Comparison of ENCODE assay signal across 14 cellular contexts in the genomic region with DNA sequence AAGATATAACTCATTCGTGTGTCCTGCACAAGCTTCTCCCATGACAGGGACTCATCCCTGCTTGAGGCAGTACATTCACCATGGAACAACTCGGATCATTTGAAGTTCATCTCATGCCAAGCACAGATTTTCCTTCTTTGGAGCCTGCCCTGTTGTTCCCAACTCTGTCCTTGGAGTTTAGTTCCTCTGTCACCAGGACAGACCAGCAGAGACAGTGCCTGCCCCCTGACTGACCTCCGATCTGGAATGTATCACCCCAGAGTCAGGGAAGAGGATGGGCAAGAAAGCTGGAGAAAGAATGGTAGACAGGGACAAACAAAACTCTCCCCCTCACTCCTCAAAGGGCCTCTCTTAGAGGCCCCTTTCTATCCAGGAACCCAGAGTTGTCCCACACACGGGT. TPM values are rescaled to one million over a fixed set of nuclear protein-coding genes. Genes with fewer than 3 reads are reported as not detected.
DNase-seq lines count a peak whose midpoint lies in the region; ATAC-seq and TF ChIP-seq lines count a peak whose summit lies in the region.
"Had no signal": no experiment of that assay in that cellular context is flagged by ENCODE, and none has a peak within 500 bp of the region (broad histone marks: within the 10 kb centered on the region; RNA-seq: fewer than 3 reads in every experiment).

No MANE protein-coding gene starts in this region.

- in situ Hi-C loops in HAP-1 (cut with MboI; ENCODE audit: low sequenced_read_pairs): no loop called here

- H3K4me1 ChIP-seq in breast epithelium (peaks cover 0 to 1% of the 10 kb centered on the region in 2 donors), lower lobe of right lung (peaks cover 4% of the 10 kb centered on the region), upper lobe of left lung (peaks cover 5 to 22% (median 12%) of the 10 kb centered on the region in 4 donors), HAP-1 (no peaks in the 10 kb centered on the region)

- H3K27ac ChIP-seq in breast epithelium: no peak overlapping the region
- H3K27ac ChIP-seq in lower lobe of right lung: peak overlapping the region; percentile 63
- peak overlapping the region; percentile 26 to 84 (median 74) for H3K27ac ChIP-seq in upper lobe of left lung
- H3K27ac ChIP-seq: esophagus muscularis mucosa, hepatocyte had no signal

- H3K27me3 Mint-ChIP-seq in MCF 10A (ENCODE audit: insufficient read depth, unreplicated experiment): no peaks in the 10 kb centered on the region
- no peaks in the 10 kb centered on the region for H3K27me3 Mint-ChIP-seq in activated CD8-positive, alpha-beta T cell treated with anti-CD3 and anti-CD28 coated beads for 36 hours

- peak overlapping the region; percentile 83 for H3K27ac Mint-ChIP-seq in MCF 10A (ENCODE audit: low read depth, unreplicated experiment)
- peak overlapping the region; percentile 98 for H3K27ac Mint-ChIP-seq in activated CD8-positive, alpha-beta T cell treated with anti-CD3 and anti-CD28 coated beads for 36 hours

- no peaks in the 10 kb centered on the region for H3K9me3 ChIP-seq in breast epithelium
- no peaks in the 10 kb centered on the region for H3K9me3 ChIP-seq in lower lobe of right lung
- no peaks in the 10 kb centered on the region for H3K9me3 ChIP-seq in upper lobe of left lung
- H3K9me3 ChIP-seq in HAP-1: no peaks in the 10 kb centered on the region
- H3K9me3 ChIP-seq: left ventricle myocardium inferior, SK-N-SH had no signal

- BruUV-seq in MCF 10A (replicated peaks; lab: Mats Ljungman, UMichigan): no TSS peak

- CTCF ChIA-PET in MCF 10A (lab: Yijun Ruan, JAX): no interaction called here
- CTCF ChIA-PET in activated CD8-positive, alpha-beta T cell treated with anti-CD3 and anti-CD28 coated beads for 36 hours (lab: Charles Lee): interaction anchor here (1.9 kb wide), 1 partner anchor 10 kb away, joined by 5 read pairs; no protein-coding TSS in a partner anchor

- 77 to 83% methylated on average over 4 of the region's 4 CpGs for WGBS in upper lobe of left lung, 2 donors

- no peak for ATAC-seq in activated CD8-positive, alpha-beta T cell treated with anti-CD3 and anti-CD28 coated beads for 36 hours
- ATAC-seq in lower lobe of right lung (no peak), upper lobe of left lung (ENCODE audit: low FRiP score in 2 of 2) (no peak), HG03095 (IDR thresholded peaks at IDR 0.05; ENCODE audit: unreplicated experiment) (no peak)

- no peak overlapping the region for H3K4me3 Mint-ChIP-seq in MCF 10A (ENCODE audit: unreplicated experiment)
- H3K4me3 Mint-ChIP-seq in activated CD8-positive, alpha-beta T cell treated with anti-CD3 and anti-CD28 coated beads for 36 hours: peak overlapping the region; percentile 64

- H3K4me3 ChIP-seq in breast epithelium (no peak overlapping the region), lower lobe of right lung (no peak overlapping the region), upper lobe of left lung (no peak overlapping the region), HAP-1 (no peak overlapping the region)
- H3K4me3 ChIP-seq: esophagus muscularis mucosa, hepatocyte, left ventricle myocardium inferior, MG63 had no signal

- TF ChIP-seq CTCF in MCF 10A (IDR thresholded peaks at IDR 0.05; ENCODE audit: unreplicated experiment) (no peak), breast epithelium (IDR thresholded peaks at IDR 0.05) (no peak), lower lobe of right lung (IDR thresholded peaks at IDR 0.05) (no peak), upper lobe of left lung (IDR thresholded peaks at IDR 0.05) (no peak)
- no peak for TF ChIP-seq CTCF in activated CD8-positive, alpha-beta T cell treated with anti-CD3 and anti-CD28 coated beads for 36 hours (IDR thresholded peaks at IDR 0.05)

- POLR2A ChIA-PET in MCF 10A (lab: Yijun Ruan, JAX): interaction anchor here (3.1 kb wide), 1 partner anchor 21 kb away, joined by 19 read pairs; no protein-coding TSS in a partner anchor
- POLR2A ChIA-PET in activated CD8-positive, alpha-beta T cell treated with anti-CD3 and anti-CD28 coated beads for 36 hours (lab: Charles Lee): interaction anchor here (0.8 to 1.8 kb wide), 9 partner anchors 12 to 206 kb away, joined by 3 to 9 read pairs (median 4); partner anchors contain the start of gene TUT4

- intact Hi-C loops in MCF 10A (cut with micrococcal nuclease) (no loop called here), breast epithelium (cut with DNase I; ENCODE audit: low total_unique reads) (no loop called here), lower lobe of right lung (cut with DNase I) (no loop called here)
- intact Hi-C loops in activated CD8-positive, alpha-beta T cell treated with anti-CD3 and anti-CD28 coated beads for 36 hours (cut with micrococcal nuclease): loop anchor here (5.0 kb wide), 1 partner anchor 86 kb away; the partner anchor contains the start of gene TUT4

- H3K4me1 Mint-ChIP-seq in MCF 10A (ENCODE audit: insufficient read depth, unreplicated experiment): peaks cover 15% of the 10 kb centered on the region
- H3K4me1 Mint-ChIP-seq in activated CD8-positive, alpha-beta T cell treated with anti-CD3 and anti-CD28 coated beads for 36 hours (ENCODE audit: low read depth): peaks cover 70% of the 10 kb centered on the region

- no peak for TF ChIP-seq POLR2A in breast epithelium (IDR thresholded peaks at IDR 0.05)
- no peak for TF ChIP-seq POLR2A in upper lobe of left lung (IDR thresholded peaks at IDR 0.05)

- no peaks in the 10 kb centered on the region for H3K9me3 Mint-ChIP-seq in MCF 10A (ENCODE audit: unreplicated experiment)
- no peaks in the 10 kb centered on the region for H3K9me3 Mint-ChIP-seq in activated CD8-positive, alpha-beta T cell treated with anti-CD3 and anti-CD28 coated beads for 36 hours

- H3K36me3 Mint-ChIP-seq in MCF 10A (ENCODE audit: insufficient read depth, unreplicated experiment): no peaks in the 10 kb centered on the region
- peaks cover 19% of the 10 kb centered on the region for H3K36me3 Mint-ChIP-seq in activated CD8-positive, alpha-beta T cell treated with anti-CD3 and anti-CD28 coated beads for 36 hours (ENCODE audit: low read depth)

- no peak for DNase-seq in MCF 10A (ENCODE audit: unreplicated experiment)
- DNase-seq in breast epithelium (ENCODE audit: low spot score in 2 of 2): no peak
- no peak for DNase-seq in activated CD8-positive, alpha-beta T cell treated with anti-CD3 and anti-CD28 coated beads for 36 hours
- DNase-seq in lower lobe of right lung: no peak
- DNase-seq in upper lobe of left lung: no peak
- no peak for DNase-seq in amygdala (lab: John Stamatoyannopoulos, UW)
- DNase-seq in HAP-1 (ENCODE audit: low spot score in 2 of 2): no peak
- DNase-seq: left ventricle myocardium inferior, MG63, occipital lobe, SK-N-SH had no signal

- H3K36me3 ChIP-seq in breast epithelium (no peaks in the 10 kb centered on the region), lower lobe of right lung (no peaks in the 10 kb centered on the region), upper lobe of left lung (no peaks in the 10 kb centered on the region), HAP-1 (replicated peaks) (no peaks in the 10 kb centered on the region)
- H3K36me3 ChIP-seq: esophagus muscularis mucosa, left ventricle myocardium inferior, MG63 had no signal

- peaks cover 0 to 13% of the 10 kb centered on the region in 2 donors for H3K27me3 ChIP-seq in breast epithelium
- peaks cover 16% of the 10 kb centered on the region for H3K27me3 ChIP-seq in lower lobe of right lung (ENCODE audit: low read depth)
- peaks cover 0 to 8% (median 3%) of the 10 kb centered on the region in 4 donors for H3K27me3 ChIP-seq in upper lobe of left lung
- no peaks in the 10 kb centered on the region for H3K27me3 ChIP-seq in HAP-1 (ENCODE audit: low read depth)

- no peak for TF ChIP-seq EP300 in upper lobe of left lung (IDR thresholded peaks at IDR 0.05)

RNA-seq across cellular contexts. Expression of gene SHISAL2A, which starts 5.0 kb away (rescaled TPM):
- total RNA-seq in MCF 10A (2022) (0.26 TPM in 1 of 2 replicates, not detected in the other), breast epithelium (under 1 TPM in 1 of 3 donors, not detected in 2; 0.15 TPM), lower lobe of right lung (1.6 TPM), upper lobe of left lung (10 to 100 TPM in 1 of 6 donors, 1 to 10 TPM in 1, under 1 TPM in 1, not detected in 3; 0.24 to 10.5 (median 3.0) TPM)
- 10 to 100 TPM; 14.6 to 16.2 TPM for total RNA-seq in activated CD8-positive, alpha-beta T cell treated with anti-CD3 and anti-CD28 coated beads for 36 hours
- total RNA-seq: left ventricle myocardium inferior, occipital lobe had no signal

RNA-seq across cellular contexts. Expression of gene GPX7, which starts 35.8 kb away (rescaled TPM):
- total RNA-seq in MCF 10A (2022): not detected in 2 replicates
- 10 to 100 TPM; 17.8 to 24.7 (median 20.3) TPM for total RNA-seq in breast epithelium
- total RNA-seq in activated CD8-positive, alpha-beta T cell treated with anti-CD3 and anti-CD28 coated beads for 36 hours: 10 to 100 TPM; 21.5 TPM
- total RNA-seq in lower lobe of right lung: 4.3 TPM
- 10 to 100 TPM in 1 of 6 donors, 1 to 10 TPM in 5; 4.3 to 11.5 (median 9.2) TPM for total RNA-seq in upper lobe of left lung

Comparison
In these comparisons a context has a peak if more than half of its experiments do, and no peak if none do; other contexts are left out.
1. H3K27ac ChIP-seq: peak in lower lobe of right lung (single experiment) and upper lobe of left lung (4 of 4); none in breast epithelium (0 of 2).